In the genomic region with DNA sequence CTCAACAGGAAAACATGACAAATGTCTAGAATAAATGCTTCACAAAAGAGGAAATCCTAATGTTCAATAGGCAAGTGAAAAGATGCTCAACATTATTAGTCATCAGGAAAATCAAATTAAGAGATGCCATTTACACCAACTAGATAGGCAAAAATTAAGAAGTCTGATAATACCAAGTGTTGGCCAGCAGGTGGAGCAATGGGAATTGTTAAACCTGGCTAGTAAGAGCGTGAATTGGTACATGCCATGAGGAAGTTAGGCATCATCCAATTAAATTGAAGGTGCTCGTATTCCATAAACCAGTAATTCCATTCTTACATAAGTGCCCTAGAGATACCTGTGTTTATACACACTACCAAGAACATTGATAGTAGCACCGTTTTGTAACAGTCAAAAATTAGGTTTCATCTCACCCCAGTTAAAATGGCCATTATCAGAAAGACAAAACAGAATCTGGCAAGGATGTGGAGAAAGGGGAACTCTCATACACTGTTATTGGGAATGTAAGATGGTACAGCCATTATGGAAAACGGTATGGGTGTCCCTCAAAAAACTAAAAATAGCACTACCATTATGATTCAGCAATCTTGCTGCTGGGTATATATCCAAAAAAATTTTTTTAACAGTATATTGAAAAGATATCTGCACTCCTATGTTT, we compare ENCODE assay signal across 9 cellular contexts. TPM values are rescaled to one million over a fixed set of nuclear protein-coding genes. Genes with fewer than 3 reads are reported as not detected.
DNase-seq lines count a peak whose midpoint lies in the region; ATAC-seq and TF ChIP-seq lines count a peak whose summit lies in the region.
"Had no signal": no experiment of that assay in that cellular context is flagged by ENCODE, and none has a peak within 500 bp of the region (broad histone marks: within the 10 kb centered on the region; RNA-seq: fewer than 3 reads in every experiment).

No MANE protein-coding gene starts in this region.

- intact Hi-C loops in ovary (cut with DNase I) = no loop called here

- H3K4me3 ChIP-seq in CD8-positive, alpha-beta memory T cell (ENCODE audit: low read length) = no peak overlapping the region
- H3K4me3 ChIP-seq in fibroblast of pulmonary artery (replicated peaks; ENCODE audit: low read depth, low read length) (no peak overlapping the region), ovary (no peak overlapping the region)

- peaks cover 0 to 7% (median 3%) of the 10 kb centered on the region in 3 donors for H3K4me1 Mint-ChIP-seq in CD8-positive, alpha-beta memory T cell
- H3K4me1 Mint-ChIP-seq in activated T-cell treated with anti-CD3 and anti-CD28 coated beads, Interleukin-2, amount 50 U/mL, for 72 hours (ENCODE audit: low read depth) = no peaks in the 10 kb centered on the region
- no peaks in the 10 kb centered on the region for H3K4me1 Mint-ChIP-seq in stimulated activated memory B cell treated with anti-CD40 and anti-IgM and Interleukin-4, amounts not matched to agents 10 μg/mL and 1 μg/mL and 100 μg/mL, for 72 hours

- no peaks in the 10 kb centered on the region for H3K9me3 Mint-ChIP-seq in CD8-positive, alpha-beta memory T cell
- no peaks in the 10 kb centered on the region for H3K9me3 Mint-ChIP-seq in activated T-cell treated with anti-CD3 and anti-CD28 coated beads, Interleukin-2, amount 50 U/mL, for 72 hours
- no peaks in the 10 kb centered on the region for H3K9me3 Mint-ChIP-seq in stimulated activated memory B cell treated with anti-CD40 and anti-IgM and Interleukin-4, amounts not matched to agents 10 μg/mL and 1 μg/mL and 100 μg/mL, for 72 hours
- H3K9me3 Mint-ChIP-seq: T-helper 1 cell treated with Interleukin-12 subunit alpha and Interleukin-12 subunit beta and Interleukin-4 antibody, amounts not matched to agents 30 μg/mL and 1 μg/mL, for 36 hours had no signal

- CTCF ChIA-PET in CD8-positive, alpha-beta memory T cell (lab: Charles Lee) = interaction anchor here (1.1 to 6.4 kb wide), 4 partner anchors 11 to 68 kb away, joined by 3 to 36 read pairs (median 11); a partner anchor contains a TSS

- H3K9me3 ChIP-seq in CD8-positive, alpha-beta memory T cell (ENCODE audit: low read length) = no peaks in the 10 kb centered on the region
- no peaks in the 10 kb centered on the region for H3K9me3 ChIP-seq in ovary

- no peaks in the 10 kb centered on the region for H3K27me3 ChIP-seq in CD8-positive, alpha-beta memory T cell (ENCODE audit: insufficient read depth, low read length, poor library complexity, severe bottlenecking)
- no peaks in the 10 kb centered on the region for H3K27me3 ChIP-seq in ovary

- H3K4me3 Mint-ChIP-seq in CD8-positive, alpha-beta memory T cell = peak overlapping the region in 1 of 7 donors; percentile 29
- peak overlapping the region in 1 of 2 donors; percentile 49 for H3K4me3 Mint-ChIP-seq in activated T-cell treated with anti-CD3 and anti-CD28 coated beads, Interleukin-2, amount 50 U/mL, for 72 hours
- no peak overlapping the region for H3K4me3 Mint-ChIP-seq in stimulated activated memory B cell treated with anti-CD40 and anti-IgM and Interleukin-4, amounts not matched to agents 10 μg/mL and 1 μg/mL and 100 μg/mL, for 72 hours
- H3K4me3 Mint-ChIP-seq: T-helper 1 cell treated with Interleukin-12 subunit alpha and Interleukin-12 subunit beta and Interleukin-4 antibody, amounts not matched to agents 30 μg/mL and 1 μg/mL, for 36 hours had no signal

- H3K4me1 ChIP-seq in CD8-positive, alpha-beta memory T cell (ENCODE audit: insufficient read depth, low read length) = no peaks in the 10 kb centered on the region
- H3K4me1 ChIP-seq in ovary (ENCODE audit: insufficient read depth) = no peaks in the 10 kb centered on the region

- TF ChIP-seq CTCF in fibroblast of pulmonary artery (IDR thresholded peaks at IDR 0.05; ENCODE audit: low read length, missing control alignments) = peak; percentile 50
- TF ChIP-seq CTCF in ovary (IDR thresholded peaks at IDR 0.05) = peak; percentile 40 to 71 (median 48)

- peak overlapping the region in 3 of 8 donors; percentile 44 to 67 (median 59) for H3K27ac Mint-ChIP-seq in CD8-positive, alpha-beta memory T cell
- no peak overlapping the region for H3K27ac Mint-ChIP-seq in activated T-cell treated with anti-CD3 and anti-CD28 coated beads, Interleukin-2, amount 50 U/mL, for 72 hours
- no peak overlapping the region for H3K27ac Mint-ChIP-seq in stimulated activated memory B cell treated with anti-CD40 and anti-IgM and Interleukin-4, amounts not matched to agents 10 μg/mL and 1 μg/mL and 100 μg/mL, for 72 hours
- H3K27ac Mint-ChIP-seq: T-helper 1 cell treated with Interleukin-12 subunit alpha and Interleukin-12 subunit beta and Interleukin-4 antibody, amounts not matched to agents 30 μg/mL and 1 μg/mL, for 36 hours had no signal

- no peaks in the 10 kb centered on the region for H3K36me3 ChIP-seq in CD8-positive, alpha-beta memory T cell (ENCODE audit: insufficient read depth, low read length)
- H3K36me3 ChIP-seq in ovary = no peaks in the 10 kb centered on the region

- peak in 1 of 2 donors; percentile 52 for ATAC-seq in activated T-cell treated with anti-CD3 and anti-CD28 coated beads, Interleukin-2, amount 50 U/mL, for 72 hours (replicated peaks in 1 of 2)
- ATAC-seq in stimulated activated memory B cell treated with anti-CD40 and anti-IgM and Interleukin-4, amounts not matched to agents 10 μg/mL and 1 μg/mL and 100 μg/mL, for 72 hours = no peak

- DNase-seq in CD8-positive, alpha-beta memory T cell = peak; percentile 29 to 68 (median 55)
- peak; percentile 29 for DNase-seq in GM19240 (ENCODE audit: insufficient read length, low spot score)
- DNase-seq in HK-2 (ENCODE audit: unreplicated experiment) = peak; percentile 30
- peak; percentile 77 for DNase-seq in NCI-H82 (lab: John Stamatoyannopoulos, UW)
- peak; percentile 33 to 40 for DNase-seq in activated T-cell treated with anti-CD3 and anti-CD28 coated beads, Interleukin-2, amount 50 U/mL, for 72 hours
- DNase-seq in fibroblast of pulmonary artery (ENCODE audit: low read depth) = peak; percentile 83
- DNase-seq in ovary = peak in 3 of 5 donors; percentile 22 to 57 (median 53)

- H3K36me3 Mint-ChIP-seq in CD8-positive, alpha-beta memory T cell = peaks cover 0 to 11% (median 0%) of the 10 kb centered on the region in 3 donors
- H3K36me3 Mint-ChIP-seq in activated T-cell treated with anti-CD3 and anti-CD28 coated beads, Interleukin-2, amount 50 U/mL, for 72 hours (ENCODE audit: insufficient read depth in 2 of 2) = no peaks in the 10 kb centered on the region
- no peaks in the 10 kb centered on the region for H3K36me3 Mint-ChIP-seq in stimulated activated memory B cell treated with anti-CD40 and anti-IgM and Interleukin-4, amounts not matched to agents 10 μg/mL and 1 μg/mL and 100 μg/mL, for 72 hours

- H3K27ac ChIP-seq in CD8-positive, alpha-beta memory T cell (ENCODE audit: low read depth, low read length) = no peak overlapping the region
- no peak overlapping the region for H3K27ac ChIP-seq in ovary

- POLR2A ChIA-PET in CD8-positive, alpha-beta memory T cell (lab: Charles Lee) = no interaction called here

- H3K27me3 Mint-ChIP-seq in CD8-positive, alpha-beta memory T cell = peaks cover 0 to 7% of the 10 kb centered on the region in 2 donors
- H3K27me3 Mint-ChIP-seq in activated T-cell treated with anti-CD3 and anti-CD28 coated beads, Interleukin-2, amount 50 U/mL, for 72 hours (ENCODE audit: low read depth) = peaks cover 39% of the 10 kb centered on the region
- no peaks in the 10 kb centered on the region for H3K27me3 Mint-ChIP-seq in stimulated activated memory B cell treated with anti-CD40 and anti-IgM and Interleukin-4, amounts not matched to agents 10 μg/mL and 1 μg/mL and 100 μg/mL, for 72 hours

- WGBS in ovary, 3 donors = 2% methylated on average over 4 of the region's 4 CpGs

- TF ChIP-seq EP300 in ovary (IDR thresholded peaks at IDR 0.05) = no peak

- TF ChIP-seq POLR2A in ovary (IDR thresholded peaks at IDR 0.05) = no peak

RNA-seq across cellular contexts. Expression of a gene that starts 14.0 kb away (rescaled TPM):
- total RNA-seq in CD8-positive, alpha-beta memory T cell = 1 to 10 TPM; 2.9 to 3.1 TPM
- 7.0 TPM for polyA plus RNA-seq in CD8-positive, alpha-beta memory T cell
- 1 to 10 TPM; 1.4 to 3.0 TPM for total RNA-seq in activated T-cell treated with anti-CD3 and anti-CD28 coated beads, Interleukin-2, amount 50 U/mL, for 72 hours
- total RNA-seq in ovary = 10 to 100 TPM in 2 of 7 donors, 1 to 10 TPM in 5; 2.5 to 16.5 (median 6.6) TPM
- polyA plus RNA-seq in ovary = 1 to 10 TPM; 4.1 to 9.4 TPM

RNA-seq across cellular contexts. Expression of a gene that starts 22.2 kb away (rescaled TPM):
- 1 to 10 TPM; 2.1 to 3.3 TPM for total RNA-seq in CD8-positive, alpha-beta memory T cell
- polyA plus RNA-seq in CD8-positive, alpha-beta memory T cell = 0.93 TPM
- total RNA-seq in activated T-cell treated with anti-CD3 and anti-CD28 coated beads, Interleukin-2, amount 50 U/mL, for 72 hours = 1 to 10 TPM; 5.4 to 6.0 TPM
- 10 to 100 TPM in 2 of 7 donors, 1 to 10 TPM in 5; 3.6 to 14.9 (median 8.4) TPM for total RNA-seq in ovary
- 10 to 100 TPM in 1 of 2 donors, 1 to 10 TPM in 1; 7.0 to 11.3 TPM for polyA plus RNA-seq in ovary

RNA-seq across cellular contexts. Expression of a gene that starts 58.5 kb away (rescaled TPM):
- not detected for total RNA-seq in CD8-positive, alpha-beta memory T cell
- not detected for polyA plus RNA-seq in CD8-positive, alpha-beta memory T cell
- not detected for total RNA-seq in activated T-cell treated with anti-CD3 and anti-CD28 coated beads, Interleukin-2, amount 50 U/mL, for 72 hours
- under 1 TPM in 1 of 7 donors, not detected in 6; 0.12 TPM for total RNA-seq in ovary
- polyA plus RNA-seq in ovary = not detected

RNA-seq across cellular contexts. Expression of a gene that starts 58.5 kb away (rescaled TPM):
- 1 to 10 TPM; 6.8 to 8.5 TPM for total RNA-seq in CD8-positive, alpha-beta memory T cell
- polyA plus RNA-seq in CD8-positive, alpha-beta memory T cell = 9.5 TPM
- 1 to 10 TPM; 3.7 to 3.8 TPM for total RNA-seq in activated T-cell treated with anti-CD3 and anti-CD28 coated beads, Interleukin-2, amount 50 U/mL, for 72 hours
- 10 to 100 TPM in 6 of 7 donors, 1 to 10 TPM in 1; 7.8 to 15.1 (median 12.6) TPM for total RNA-seq in ovary
- polyA plus RNA-seq in ovary = 10 to 100 TPM in 1 of 2 donors, 1 to 10 TPM in 1; 8.4 to 15.0 TPM

Comparison
In these comparisons a context has a peak if more than half of its experiments do, and no peak if none do; other contexts are left out.
1. DNase-seq: peak in every context shown above with its lines; median percentile 83 in fibroblast of pulmonary artery; 77 in NCI-H82; 55 in CD8-positive, alpha-beta memory T cell; 53 in ovary; 36 in activated T-cell treated with anti-CD3 and anti-CD28 coated beads, Interleukin-2, amount 50 U/mL, for 72 hours; 30 in HK-2; 29 in GM19240.